Comparison of ENCODE assay signal across 26 cellular contexts in genomic region chr5:9955586-9955985, GRCh38.
"Had no signal": no experiment of that assay in that cellular context is flagged by ENCODE, and none has a peak within 500 bp of the region (broad histone marks: within the 10 kb centered on the region; RNA-seq: fewer than 3 reads in every experiment).

No MANE protein-coding gene starts in this region.

- H3K27ac ChIP-seq: neutrophil, pancreas, prostate gland, right lobe of liver, sigmoid colon, stomach, thoracic aorta, thyroid gland, tibial nerve, uterus had no signal

- H3K36me3 ChIP-seq: neutrophil, pancreas, prostate gland, right lobe of liver, sigmoid colon, stomach, thoracic aorta, thyroid gland, tibial nerve, upper lobe of left lung, uterus had no signal

- H3K9me3 ChIP-seq: neutrophil, pancreas, prostate gland, right lobe of liver, sigmoid colon, thoracic aorta, thyroid gland, upper lobe of left lung, uterus had no signal

- ATAC-seq: naive thymus-derived CD8-positive, alpha-beta T cell; natural killer cell treated with Interleukin-12 subunit alpha and Interleukin-12 subunit beta and Interleukin-15 and Interleukin-18, amount 100 ng/mL, for 72 hours; pancreas; right cardiac atrium; right lobe of liver; stimulated activated effector memory CD8-positive, alpha-beta T cell treated with anti-CD3 and anti-CD28 coated beads, Interleukin-12 subunit alpha, Interleukin-12 subunit beta, amount 100 ng/mL, for 72 hours; stimulated activated naive B cell treated with anti-CD40 and anti-IgM and Interleukin-4, amounts not matched to agents 10 μg/mL and 1 μg/mL and 100 μg/mL, for 72 hours had no signal

- H3K4me1 ChIP-seq: pancreas, prostate gland, right lobe of liver, sigmoid colon, stomach, tibial nerve, uterus had no signal

- H3K27me3 ChIP-seq: neutrophil, pancreas, right lobe of liver, sigmoid colon, stomach, thyroid gland, tibial nerve, upper lobe of left lung, uterus had no signal

- H3K4me3 ChIP-seq: pancreas, prostate gland, right lobe of liver, sigmoid colon, stomach, thoracic aorta, thyroid gland, tibial nerve, upper lobe of left lung, uterus had no signal

- DNase-seq: naive thymus-derived CD8-positive, alpha-beta T cell; nephron progenitor cell; nucleus accumbens; pancreas; retina; right cardiac atrium; right lobe of liver; sigmoid colon; small intestine; stimulated activated CD4-positive, alpha-beta T cell treated with anti-CD3 and anti-CD28 coated beads, Interleukin-15, amount 100 ng/mL, for 24 hours; stimulated activated CD4-positive, alpha-beta T cell treated with anti-CD3 and anti-CD28 coated beads, Interleukin-2, amount 100 ng/mL, for 24 hours; stimulated activated CD4-positive, alpha-beta T cell treated with anti-CD3 and anti-CD28 coated beads, Interleukin-2, amount 100 ng/mL, for 48 hours; stimulated activated CD4-positive, alpha-beta T cell treated with anti-CD3 and anti-CD28 coated beads, Interleukin-4, amount 100 ng/mL, for 24 hours; stimulated activated naive B cell treated with anti-CD40 and anti-IgM and Interleukin-4, amounts not matched to agents 10 μg/mL and 1 μg/mL and 100 μg/mL, for 72 hours; stimulated activated naive CD4-positive, alpha-beta T cell treated with Interleukin-2 at 50 U/mL for 16 hours; stomach; thyroid gland; trophoblast cell; uterus had no signal
